8 cellular contexts compared by ENCODE assay signal in the genomic region with DNA sequence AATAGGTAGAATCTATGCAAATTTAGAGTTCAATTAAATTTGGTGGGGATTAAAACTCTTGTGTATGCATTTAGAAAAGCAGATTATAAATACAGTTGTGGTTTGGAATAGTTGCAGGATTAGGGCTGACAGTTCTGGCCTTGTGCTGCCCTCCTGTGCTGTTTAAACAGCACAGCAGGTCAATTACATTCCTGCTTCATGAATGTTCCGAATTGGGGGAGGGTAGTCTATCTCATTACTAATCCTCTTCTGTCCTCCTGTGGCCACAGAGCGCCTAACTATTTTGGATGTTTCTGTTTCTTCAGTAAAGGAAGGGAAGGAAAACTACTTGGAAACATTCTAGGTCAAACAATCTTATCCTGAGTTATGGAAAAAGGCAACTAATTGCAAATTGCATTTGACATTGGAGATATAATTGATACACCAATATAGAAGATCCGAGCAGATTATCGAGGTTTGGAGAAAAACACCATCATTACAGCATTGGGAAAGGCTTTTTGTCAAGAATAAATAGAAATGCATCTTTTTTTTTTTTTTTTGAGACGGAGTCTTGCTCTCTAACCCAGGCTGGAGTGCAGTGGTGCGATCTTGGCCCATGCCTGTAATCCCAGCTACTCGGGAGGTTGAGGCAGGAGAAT. TPM values are rescaled to one million over a fixed set of nuclear protein-coding genes. Genes with fewer than 3 reads are reported as not detected.
DNase-seq lines count a peak whose midpoint lies in the region; ATAC-seq lines count a peak whose summit lies in the region.

No MANE protein-coding gene starts in this region.

- H3K27ac ChIP-seq in aorta (ENCODE audit: low read depth in 1 of 2, low read length in 2 of 2): no peak overlapping the region

- peak overlapping the region; percentile 69 for H3K27ac Mint-ChIP-seq in activated naive CD4-positive, alpha-beta T cell treated with anti-CD3 and anti-CD28 coated beads, Interleukin-2, amount 10 ng/mL, durations not matched to agents 7 days and 5 days
- H3K27ac Mint-ChIP-seq in effector memory CD8-positive, alpha-beta T cell: peak overlapping the region in 1 of 2 donors; percentile 39

- peak; percentile 61 for ATAC-seq in effector memory CD8-positive, alpha-beta T cell (replicated peaks)
- ATAC-seq in aorta (ENCODE audit: low FRiP score): peak; percentile 96

- intact Hi-C loops in aorta (cut with DNase I): loop anchor here (5.0 to 10.0 kb wide), 4 partner anchors 140 to 667 kb away; a partner anchor contains a TSS

- in situ Hi-C loops in HAP-1 (cut with MboI; ENCODE audit: low sequenced_read_pairs): loop anchor here (10.0 to 25.0 kb wide), 2 partner anchors 670 to 1117 kb away; no protein-coding TSS in a partner anchor
- in situ Hi-C loops in SK-MEL-5 (cut with HindIII; ENCODE audit: low pct_unique_long_range_greater_than_20kb, low sequenced_read_pairs): no loop called here

- H3K4me3 Mint-ChIP-seq in activated naive CD4-positive, alpha-beta T cell treated with anti-CD3 and anti-CD28 coated beads, Interleukin-2, amount 10 ng/mL, durations not matched to agents 7 days and 5 days: no peak overlapping the region
- H3K4me3 Mint-ChIP-seq in effector memory CD8-positive, alpha-beta T cell: no peak overlapping the region

- H3K9me3 ChIP-seq in HAP-1: no peaks in the 10 kb centered on the region
- H3K9me3 ChIP-seq in aorta (ENCODE audit: control insufficient read depth, low read length): no peaks in the 10 kb centered on the region

- 40 to 43% methylated on average over 7 of the region's 7 CpGs for whole genome bisulfite sequencing in aorta, 2 donors

- H3K9me3 Mint-ChIP-seq in activated naive CD4-positive, alpha-beta T cell treated with anti-CD3 and anti-CD28 coated beads, Interleukin-2, amount 10 ng/mL, durations not matched to agents 7 days and 5 days: no peaks in the 10 kb centered on the region
- H3K9me3 Mint-ChIP-seq in effector memory CD8-positive, alpha-beta T cell: no peaks in the 10 kb centered on the region

- H3K36me3 Mint-ChIP-seq in activated naive CD4-positive, alpha-beta T cell treated with anti-CD3 and anti-CD28 coated beads, Interleukin-2, amount 10 ng/mL, durations not matched to agents 7 days and 5 days: peaks cover 8% of the 10 kb centered on the region
- H3K36me3 Mint-ChIP-seq in effector memory CD8-positive, alpha-beta T cell (ENCODE audit: insufficient read depth): no peaks in the 10 kb centered on the region

- peaks cover 14% of the 10 kb centered on the region for H3K4me1 ChIP-seq in HAP-1
- H3K4me1 ChIP-seq in aorta (ENCODE audit: control insufficient read depth in 1 of 2, insufficient read depth in 2 of 2, low read length in 2 of 2): no peaks in the 10 kb centered on the region

- CTCF ChIA-PET in activated naive CD4-positive, alpha-beta T cell treated with anti-CD3 and anti-CD28 coated beads, Interleukin-2, amount 10 ng/mL, durations not matched to agents 7 days and 5 days (lab: Charles Lee): interaction anchor here (0.6 to 3.4 kb wide), 11 partner anchors 9 to 348 kb away, joined by 3 to 29 read pairs (median 5); a partner anchor contains a TSS

- no peaks in the 10 kb centered on the region for H3K27me3 Mint-ChIP-seq in activated naive CD4-positive, alpha-beta T cell treated with anti-CD3 and anti-CD28 coated beads, Interleukin-2, amount 10 ng/mL, durations not matched to agents 7 days and 5 days
- H3K27me3 Mint-ChIP-seq in effector memory CD8-positive, alpha-beta T cell: no peaks in the 10 kb centered on the region

- DNase-seq in activated naive CD4-positive, alpha-beta T cell treated with anti-CD3 and anti-CD28 coated beads, Interleukin-2, amount 10 ng/mL, durations not matched to agents 7 days and 5 days: peak; percentile 58
- no peak for DNase-seq in activated naive CD4-positive, alpha-beta T cell treated with Interleukin-2 at 50 U/mL for 16 hours
- DNase-seq in HAP-1 (ENCODE audit: low spot score in 2 of 2) (peak; percentile 75 to 94), NCI-H1105 treated with DMSO at 0.1 percent for 48 hours (lab: John Stamatoyannopoulos, UW) (peak; percentile 92), SK-MEL-5 (ENCODE audit: low read depth, low spot score) (peak; percentile 94), medulla oblongata (ENCODE audit: extremely low spot score) (peak; percentile 97), aorta (peak in 1 of 2 donors; percentile 64)
- DNase-seq in effector memory CD8-positive, alpha-beta T cell: no peak

- H3K36me3 ChIP-seq in HAP-1 (replicated peaks) (no peaks in the 10 kb centered on the region), aorta (ENCODE audit: control insufficient read depth in 1 of 2, insufficient read depth in 2 of 2, low read length in 1 of 2) (no peaks in the 10 kb centered on the region)

- no peaks in the 10 kb centered on the region for H3K27me3 ChIP-seq in HAP-1 (ENCODE audit: low read depth)
- no peaks in the 10 kb centered on the region for H3K27me3 ChIP-seq in aorta (ENCODE audit: control insufficient read depth in 1 of 2, insufficient read depth in 2 of 2, low read length in 1 of 2)

- H3K4me1 Mint-ChIP-seq in activated naive CD4-positive, alpha-beta T cell treated with anti-CD3 and anti-CD28 coated beads, Interleukin-2, amount 10 ng/mL, durations not matched to agents 7 days and 5 days: peaks cover 14% of the 10 kb centered on the region
- peaks cover 4 to 18% of the 10 kb centered on the region in 2 donors for H3K4me1 Mint-ChIP-seq in effector memory CD8-positive, alpha-beta T cell (ENCODE audit: low read depth in 2 of 2)

- H3K4me3 ChIP-seq in HAP-1: no peak overlapping the region
- no peak overlapping the region for H3K4me3 ChIP-seq in aorta (ENCODE audit: low read length in 2 of 2)

RNA-seq across cellular contexts. Expression of a gene that starts 8.7 kb away (rescaled TPM):
- total RNA-seq in SK-MEL-5 (2014; rRNA removed; shearing (Covaris generic)): 20.5 and 22.5 TPM in 2 replicates
- polyA plus RNA-seq in SK-MEL-5 (2015; cell fraction: cytosol; rRNA removed): 11.9 and 15.7 TPM in 2 replicates
- polyA plus RNA-seq in SK-MEL-5 (2015; cell fraction: nucleus; rRNA removed): 7.7 and 11.1 TPM in 2 replicates
- total RNA-seq in aorta: under 1 TPM in 1 of 2 donors, not detected in 1; 0.36 TPM
- polyA plus RNA-seq in aorta: under 1 TPM in 1 of 2 donors, not detected in 1; 0.18 TPM

RNA-seq across cellular contexts. Expression of a gene that starts 12.5 kb away (rescaled TPM):
- total RNA-seq in SK-MEL-5 (2014; rRNA removed; shearing (Covaris generic)): 39.7 and 40.6 TPM in 2 replicates
- polyA plus RNA-seq in SK-MEL-5 (2015; cell fraction: cytosol; rRNA removed): 36.1 and 47.0 TPM in 2 replicates
- polyA plus RNA-seq in SK-MEL-5 (2015; cell fraction: nucleus; rRNA removed): 25.2 and 30.4 TPM in 2 replicates
- total RNA-seq in aorta: 10 to 100 TPM; 40.3 to 56.0 TPM
- polyA plus RNA-seq in aorta: 10 to 100 TPM; 47.6 to 64.3 TPM

Comparison
In these comparisons a context has a peak if more than half of its experiments do, and no peak if none do; other contexts are left out.
1. DNase-seq: peak in activated naive CD4-positive, alpha-beta T cell treated with anti-CD3 and anti-CD28 coated beads, Interleukin-2, amount 10 ng/mL, durations not matched to agents 7 days and 5 days (single experiment), HAP-1 (2 of 2), NCI-H1105 treated with DMSO at 0.1 percent for 48 hours (single experiment), SK-MEL-5 (single experiment) and medulla oblongata (single experiment); none in activated naive CD4-positive, alpha-beta T cell treated with Interleukin-2 at 50 U/mL for 16 hours (single experiment) and effector memory CD8-positive, alpha-beta T cell (0 of 3).
2. RNA of a gene that starts 8.7 kb away (total RNA-seq): 20.5 to 22.5 TPM in SK-MEL-5; 0.36 TPM in aorta; every median in the first group is over 10 times any median in the second.